ENCODE assay signal across 8 cellular contexts in genomic region chr5:134436523-134437339, GRCh38. TPM values are rescaled to one million over a fixed set of nuclear protein-coding genes. Genes with fewer than 3 reads are reported as not detected.
DNase-seq lines count a peak whose midpoint lies in the region; ATAC-seq, FAIRE-seq and TF ChIP-seq lines count a peak whose summit lies in the region.

No MANE protein-coding gene starts in this region.

- no peaks in the 10 kb centered on the region for H3K27me3 ChIP-seq in Panc1 (ENCODE audit: control insufficient read depth, insufficient read depth, low read length)
- no peaks in the 10 kb centered on the region for H3K27me3 ChIP-seq in rectal smooth muscle tissue (ENCODE audit: control insufficient read depth, insufficient read depth, low read length)

- no TSS peak for BruUV-seq in Panc1 (replicated peaks; lab: Mats Ljungman, UMichigan)

- POLR2A ChIA-PET in Panc1 (lab: Charles Lee), result interaction anchor here (0.6 kb wide), 1 partner anchor 12 kb away, joined by 4 read pairs; no protein-coding TSS in a partner anchor

- peak overlapping the region in 1 of 2 experiments; percentile 32; a peak in 1 of 4 replicates for H3K4me3 ChIP-seq in Panc1 (ENCODE audit: low read depth in 2 of 2, low read length in 2 of 2)
- H3K4me3 ChIP-seq in rectal smooth muscle tissue (ENCODE audit: low read length), result peak overlapping the region; percentile 45

- no peaks in the 10 kb centered on the region for H3K9me3 ChIP-seq in Panc1 (ENCODE audit: control insufficient read depth, insufficient read depth, low read depth, low read length)

- in situ Hi-C loops in Panc1 (cut with HindIII; ENCODE audit: low pct_unique_long_range_greater_than_20kb, low sequenced_read_pairs), result no loop called here

- no peak overlapping the region for H3K9ac ChIP-seq in rectal smooth muscle tissue (ENCODE audit: low read length)

- H3K36me3 ChIP-seq in Panc1 (ENCODE audit: control insufficient read depth, insufficient read depth, low read length) (no peaks in the 10 kb centered on the region), rectal smooth muscle tissue (ENCODE audit: control insufficient read depth, insufficient read depth, low read length) (no peaks in the 10 kb centered on the region)

- peak; percentile 87 for FAIRE-seq in GM19239 (lab: Jason Lieb, UNC)

- intact Hi-C loops in Panc1 (cut with micrococcal nuclease; ENCODE audit: unreplicated experiment), result no loop called here

- DNase-seq in AG08396 (ENCODE audit: low spot score) (peak; percentile 57), GM19239 (ENCODE audit: insufficient read length, low spot score) (peak; percentile 54), Panc1 (ENCODE audit: low read depth, low spot score) (no peak), glomerular visceral epithelial cell (ENCODE audit: extremely low spot score) (peak; percentile 93), NK-92 (lab: John Stamatoyannopoulos, UW; ENCODE audit: unreplicated experiment) (no peak)
- DNase-seq in activated effector memory CD4-positive, alpha-beta T cell treated with anti-CD3 and anti-CD28 coated beads, Interleukin-2, amount 50 U/mL, for 16 hours, result peak; percentile 79

- H3K4me1 ChIP-seq in Panc1 (ENCODE audit: control insufficient read depth, insufficient read depth, low read length) (peaks cover 29% of the 10 kb centered on the region), rectal smooth muscle tissue (ENCODE audit: control insufficient read depth, insufficient read depth, low read length) (peaks cover 5% of the 10 kb centered on the region)

- ATAC-seq in HG03378 (IDR thresholded peaks at IDR 0.05; ENCODE audit: unreplicated experiment) (peak; percentile 82), Panc1 (peak; percentile 78)

- CTCF ChIA-PET in Panc1 (lab: Charles Lee), result interaction anchor here (1.0 kb wide), 1 partner anchor 11 kb away, joined by 3 read pairs; no protein-coding TSS in a partner anchor

- TF ChIP-seq CTCF in Panc1 (IDR thresholded peaks at IDR 0.05), result no peak

- H3K27ac ChIP-seq in Panc1 (ENCODE audit: low read length) (peak overlapping the region; percentile 48), rectal smooth muscle tissue (ENCODE audit: low read depth, low read length) (no peak overlapping the region)

RNA-seq across cellular contexts. Expression of gene CDKN2AIPNL, which starts 25.1 kb away (rescaled TPM):
- 43.6 TPM for total RNA-seq in Panc1 (2021; ENCODE audit: unreplicated experiment)
- polyA plus RNA-seq in Panc1 (2012; ENCODE audit: insufficient read length), result 36.1 TPM

Comparison
In these comparisons a context has a peak if more than half of its experiments do, and no peak if none do; other contexts are left out.
1. DNase-seq: peak in AG08396 (single experiment), GM19239 (single experiment), activated effector memory CD4-positive, alpha-beta T cell treated with anti-CD3 and anti-CD28 coated beads, Interleukin-2, amount 50 U/mL, for 16 hours (single experiment) and glomerular visceral epithelial cell (single experiment); none in Panc1 (single experiment) and NK-92 (single experiment).